Comparison of ENCODE assay signal across 2 cellular contexts in genomic region chr18:6746386-6746960, GRCh38.
TF ChIP-seq lines count a peak whose summit lies in the region.

No MANE protein-coding gene starts in this region.

TF ChIP-seq in SK-N-SH, 30 proteins besides CTCF, POLR2A, EP300 and RAD21:
- TF ChIP-seq, protein P1, sequence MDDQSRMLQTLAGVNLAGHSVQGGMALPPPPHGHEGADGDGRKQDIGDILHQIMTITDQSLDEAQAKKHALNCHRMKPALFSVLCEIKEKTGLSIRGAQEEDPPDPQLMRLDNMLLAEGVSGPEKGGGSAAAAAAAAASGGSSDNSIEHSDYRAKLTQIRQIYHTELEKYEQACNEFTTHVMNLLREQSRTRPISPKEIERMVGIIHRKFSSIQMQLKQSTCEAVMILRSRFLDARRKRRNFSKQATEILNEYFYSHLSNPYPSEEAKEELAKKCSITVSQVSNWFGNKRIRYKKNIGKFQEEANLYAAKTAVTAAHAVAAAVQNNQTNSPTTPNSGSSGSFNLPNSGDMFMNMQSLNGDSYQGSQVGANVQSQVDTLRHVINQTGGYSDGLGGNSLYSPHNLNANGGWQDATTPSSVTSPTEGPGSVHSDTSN (IDR thresholded peaks at IDR 0.05): peak; percentile 13; the same call in 1 of the 2 replicates
- TF ChIP-seq, protein P2, sequence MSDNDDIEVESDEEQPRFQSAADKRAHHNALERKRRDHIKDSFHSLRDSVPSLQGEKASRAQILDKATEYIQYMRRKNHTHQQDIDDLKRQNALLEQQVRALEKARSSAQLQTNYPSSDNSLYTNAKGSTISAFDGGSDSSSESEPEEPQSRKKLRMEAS (IDR thresholded peaks at IDR 0.05; ENCODE audit: low read depth): no peak
- TF ChIP-seq MXI1 (IDR thresholded peaks at IDR 0.05; ENCODE audit: low read depth, low read length): no peak
- TF ChIP-seq FOSL2 (IDR thresholded peaks at IDR 0.05; ENCODE audit: borderline replicate concordance, low read depth): no peak
- no peak for TF ChIP-seq GABPA (IDR thresholded peaks at IDR 0.05; ENCODE audit: low read depth)
- TF ChIP-seq YY1 (IDR thresholded peaks at IDR 0.05; ENCODE audit: low read depth): no peak
- TF ChIP-seq, protein P3, sequence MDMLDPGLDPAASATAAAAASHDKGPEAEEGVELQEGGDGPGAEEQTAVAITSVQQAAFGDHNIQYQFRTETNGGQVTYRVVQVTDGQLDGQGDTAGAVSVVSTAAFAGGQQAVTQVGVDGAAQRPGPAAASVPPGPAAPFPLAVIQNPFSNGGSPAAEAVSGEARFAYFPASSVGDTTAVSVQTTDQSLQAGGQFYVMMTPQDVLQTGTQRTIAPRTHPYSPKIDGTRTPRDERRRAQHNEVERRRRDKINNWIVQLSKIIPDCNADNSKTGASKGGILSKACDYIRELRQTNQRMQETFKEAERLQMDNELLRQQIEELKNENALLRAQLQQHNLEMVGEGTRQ (IDR thresholded peaks at IDR 0.05; ENCODE audit: borderline replicate concordance, low read depth, low read length): no peak
- TF ChIP-seq SIN3A (IDR thresholded peaks at IDR 0.05; ENCODE audit: borderline replicate concordance, low read depth, low read length): no peak

TF ChIP-seq in SK-N-SH treated with all-trans-retinoic acid at 6 μM for 48 hours, 23 proteins besides CTCF, POLR2A, EP300 and RAD21:
- TF ChIP-seq, protein P4, sequence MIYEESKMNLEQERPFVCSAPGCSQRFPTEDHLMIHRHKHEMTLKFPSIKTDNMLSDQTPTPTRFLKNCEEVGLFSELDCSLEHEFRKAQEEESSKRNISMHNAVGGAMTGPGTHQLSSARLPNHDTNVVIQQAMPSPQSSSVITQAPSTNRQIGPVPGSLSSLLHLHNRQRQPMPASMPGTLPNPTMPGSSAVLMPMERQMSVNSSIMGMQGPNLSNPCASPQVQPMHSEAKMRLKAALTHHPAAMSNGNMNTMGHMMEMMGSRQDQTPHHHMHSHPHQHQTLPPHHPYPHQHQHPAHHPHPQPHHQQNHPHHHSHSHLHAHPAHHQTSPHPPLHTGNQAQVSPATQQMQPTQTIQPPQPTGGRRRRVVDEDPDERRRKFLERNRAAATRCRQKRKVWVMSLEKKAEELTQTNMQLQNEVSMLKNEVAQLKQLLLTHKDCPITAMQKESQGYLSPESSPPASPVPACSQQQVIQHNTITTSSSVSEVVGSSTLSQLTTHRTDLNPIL (CRISPR knock-in tag; IDR thresholded peaks at IDR 0.05; ENCODE audit: low read depth): no peak
- TF ChIP-seq ZNF70 (CRISPR knock-in tag; IDR thresholded peaks at IDR 0.05) (no peak), TCF4 (CRISPR knock-in tag; IDR thresholded peaks at IDR 0.05; ENCODE audit: borderline replicate concordance) (no peak), ARNTL (CRISPR knock-in tag; IDR thresholded peaks at IDR 0.05; ENCODE audit: borderline replicate concordance, low read depth) (no peak), CSRNP3 (CRISPR knock-in tag; IDR thresholded peaks at IDR 0.05) (no peak), ESRRG (CRISPR knock-in tag; IDR thresholded peaks at IDR 0.05) (no peak), BACH2 (CRISPR knock-in tag; IDR thresholded peaks at IDR 0.05; ENCODE audit: borderline replicate concordance) (no peak), OSR1 (CRISPR knock-in tag; IDR thresholded peaks at IDR 0.05) (no peak), TOX (CRISPR knock-in tag; IDR thresholded peaks at IDR 0.05; ENCODE audit: borderline replicate concordance) (no peak), ZNF565 (CRISPR knock-in tag; conservative IDR thresholded peaks at IDR 0.05; ENCODE audit: low read depth) (no peak), SNAI2 (CRISPR knock-in tag; IDR thresholded peaks at IDR 0.05) (no peak), CSDC2 (CRISPR knock-in tag; IDR thresholded peaks at IDR 0.05) (no peak), ZNF8 (CRISPR knock-in tag; IDR thresholded peaks at IDR 0.05) (no peak), ZFP30 (CRISPR knock-in tag; IDR thresholded peaks at IDR 0.05) (no peak), ZFP3 (CRISPR knock-in tag; IDR thresholded peaks at IDR 0.05) (no peak), ISL1 (CRISPR knock-in tag; IDR thresholded peaks at IDR 0.05) (no peak), ZC3H10 (CRISPR knock-in tag; IDR thresholded peaks at IDR 0.05) (no peak), PPARA (CRISPR knock-in tag; IDR thresholded peaks at IDR 0.05; ENCODE audit: borderline replicate concordance) (no peak)
- TF ChIP-seq, protein P5, sequence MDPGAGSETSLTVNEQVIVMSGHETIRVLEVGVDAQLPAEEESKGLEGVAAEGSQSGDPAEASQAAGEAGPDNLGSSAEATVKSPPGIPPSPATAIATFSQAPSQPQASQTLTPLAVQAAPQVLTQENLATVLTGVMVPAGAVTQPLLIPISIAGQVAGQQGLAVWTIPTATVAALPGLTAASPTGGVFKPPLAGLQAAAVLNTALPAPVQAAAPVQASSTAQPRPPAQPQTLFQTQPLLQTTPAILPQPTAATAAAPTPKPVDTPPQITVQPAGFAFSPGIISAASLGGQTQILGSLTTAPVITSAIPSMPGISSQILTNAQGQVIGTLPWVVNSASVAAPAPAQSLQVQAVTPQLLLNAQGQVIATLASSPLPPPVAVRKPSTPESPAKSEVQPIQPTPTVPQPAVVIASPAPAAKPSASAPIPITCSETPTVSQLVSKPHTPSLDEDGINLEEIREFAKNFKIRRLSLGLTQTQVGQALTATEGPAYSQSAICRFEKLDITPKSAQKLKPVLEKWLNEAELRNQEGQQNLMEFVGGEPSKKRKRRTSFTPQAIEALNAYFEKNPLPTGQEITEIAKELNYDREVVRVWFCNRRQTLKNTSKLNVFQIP (CRISPR knock-in tag; IDR thresholded peaks at IDR 0.05; ENCODE audit: borderline replicate concordance, low read depth): no peak
- TF ChIP-seq, protein P6, sequence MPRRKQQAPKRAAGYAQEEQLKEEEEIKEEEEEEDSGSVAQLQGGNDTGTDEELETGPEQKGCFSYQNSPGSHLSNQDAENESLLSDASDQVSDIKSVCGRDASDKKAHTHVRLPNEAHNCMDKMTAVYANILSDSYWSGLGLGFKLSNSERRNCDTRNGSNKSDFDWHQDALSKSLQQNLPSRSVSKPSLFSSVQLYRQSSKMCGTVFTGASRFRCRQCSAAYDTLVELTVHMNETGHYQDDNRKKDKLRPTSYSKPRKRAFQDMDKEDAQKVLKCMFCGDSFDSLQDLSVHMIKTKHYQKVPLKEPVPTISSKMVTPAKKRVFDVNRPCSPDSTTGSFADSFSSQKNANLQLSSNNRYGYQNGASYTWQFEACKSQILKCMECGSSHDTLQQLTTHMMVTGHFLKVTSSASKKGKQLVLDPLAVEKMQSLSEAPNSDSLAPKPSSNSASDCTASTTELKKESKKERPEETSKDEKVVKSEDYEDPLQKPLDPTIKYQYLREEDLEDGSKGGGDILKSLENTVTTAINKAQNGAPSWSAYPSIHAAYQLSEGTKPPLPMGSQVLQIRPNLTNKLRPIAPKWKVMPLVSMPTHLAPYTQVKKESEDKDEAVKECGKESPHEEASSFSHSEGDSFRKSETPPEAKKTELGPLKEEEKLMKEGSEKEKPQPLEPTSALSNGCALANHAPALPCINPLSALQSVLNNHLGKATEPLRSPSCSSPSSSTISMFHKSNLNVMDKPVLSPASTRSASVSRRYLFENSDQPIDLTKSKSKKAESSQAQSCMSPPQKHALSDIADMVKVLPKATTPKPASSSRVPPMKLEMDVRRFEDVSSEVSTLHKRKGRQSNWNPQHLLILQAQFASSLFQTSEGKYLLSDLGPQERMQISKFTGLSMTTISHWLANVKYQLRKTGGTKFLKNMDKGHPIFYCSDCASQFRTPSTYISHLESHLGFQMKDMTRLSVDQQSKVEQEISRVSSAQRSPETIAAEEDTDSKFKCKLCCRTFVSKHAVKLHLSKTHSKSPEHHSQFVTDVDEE (CRISPR knock-in tag; IDR thresholded peaks at IDR 0.05): no peak
